Comparison of ENCODE assay signal across 9 cellular contexts in genomic region chr19:41325640-41325946, GRCh38. TPM values are rescaled to one million over a fixed set of nuclear protein-coding genes. Genes with fewer than 3 reads are reported as not detected.
A peak's percentile ranks its signal among the peaks of the same experiment; 100 is the strongest.
DNase-seq lines count a peak whose midpoint lies in the region; ATAC-seq, FAIRE-seq and TF ChIP-seq lines count a peak whose summit lies in the region.
"Had no signal": no experiment of that assay in that cellular context is flagged by ENCODE, and none has a peak within 500 bp of the region (broad histone marks: within the 10 kb centered on the region; RNA-seq: fewer than 3 reads in every experiment).

No MANE protein-coding gene starts in this region.

- H3K4me3 ChIP-seq in CD8-positive, alpha-beta memory T cell (ENCODE audit: low read length) = no peak overlapping the region
- peak overlapping the region; percentile 18 for H3K4me3 ChIP-seq in right cardiac atrium (ENCODE audit: low read length)
- peak overlapping the region; percentile 51 for H3K4me3 ChIP-seq in rectal smooth muscle tissue (ENCODE audit: low read length)

- H3K9me3 Mint-ChIP-seq in CD8-positive, alpha-beta memory T cell = peaks cover 0 to 5% (median 0%) of the 10 kb centered on the region in 5 donors
- H3K9me3 Mint-ChIP-seq in activated B cell treated with CpG ODN at 0.5 μM for 24 hours = no peaks in the 10 kb centered on the region

- CTCF ChIA-PET in CD8-positive, alpha-beta memory T cell (lab: Charles Lee) = no interaction called here
- CTCF ChIA-PET in activated B cell treated with CpG ODN at 0.5 μM for 24 hours (lab: Charles Lee) = interaction anchor here (1.0 kb wide), 1 partner anchor 39 kb away, joined by 3 read pairs; the partner anchor contains the start of gene B9D2

- POLR2A ChIA-PET in CD8-positive, alpha-beta memory T cell (lab: Charles Lee) = interaction anchor here (4.5 kb wide), 1 partner anchor 27 kb away, joined by 54 read pairs; the partner anchor contains the start of gene TGFB1
- POLR2A ChIA-PET in activated B cell treated with CpG ODN at 0.5 μM for 24 hours (lab: Charles Lee) = interaction anchor here (0.6 to 6.2 kb wide), 7 partner anchors 9 to 1094 kb away, joined by 3 to 119 read pairs (median 11); partner anchors contain the start of genes CCDC97 and TGFB1

- H3K27me3 Mint-ChIP-seq in CD8-positive, alpha-beta memory T cell = peaks cover 0 to 7% of the 10 kb centered on the region in 2 donors
- H3K27me3 Mint-ChIP-seq in activated B cell treated with CpG ODN at 0.5 μM for 24 hours = no peaks in the 10 kb centered on the region

- H3K27ac ChIP-seq in CD8-positive, alpha-beta memory T cell (ENCODE audit: low read depth, low read length) = no peak overlapping the region
- peak overlapping the region; percentile 94 for H3K27ac ChIP-seq in right cardiac atrium (ENCODE audit: low read length)
- H3K27ac ChIP-seq in rectal smooth muscle tissue (ENCODE audit: low read depth, low read length) = peak overlapping the region; percentile 79

- H3K36me3 Mint-ChIP-seq in CD8-positive, alpha-beta memory T cell = peaks cover 11 to 68% (median 15%) of the 10 kb centered on the region in 3 donors
- peaks cover 46% of the 10 kb centered on the region for H3K36me3 Mint-ChIP-seq in activated B cell treated with CpG ODN at 0.5 μM for 24 hours (ENCODE audit: low read depth)

- intact Hi-C loops in activated B cell treated with CpG ODN at 0.5 μM for 24 hours (cut with micrococcal nuclease) (no loop called here), right cardiac atrium (cut with DNase I) (no loop called here)

- H3K27ac Mint-ChIP-seq in CD8-positive, alpha-beta memory T cell = peak overlapping the region; percentile 58 to 99 (median 93)
- H3K27ac Mint-ChIP-seq in activated B cell treated with CpG ODN at 0.5 μM for 24 hours = peak overlapping the region; percentile 86

- no peak overlapping the region for H3K9ac ChIP-seq in rectal smooth muscle tissue (ENCODE audit: low read length)

- FAIRE-seq in HTR-8/SVneo (lab: Jason Lieb, UNC) = no peak

- no peak for TF ChIP-seq CTCF in activated B cell treated with CpG ODN at 0.5 μM for 24 hours (IDR thresholded peaks at IDR 0.05)

- H3K9me3 ChIP-seq in CD8-positive, alpha-beta memory T cell (ENCODE audit: low read length) = no peaks in the 10 kb centered on the region
- H3K9me3 ChIP-seq in right cardiac atrium (ENCODE audit: control insufficient read depth, low read length) = no peaks in the 10 kb centered on the region

- no peaks in the 10 kb centered on the region for H3K27me3 ChIP-seq in CD8-positive, alpha-beta memory T cell (ENCODE audit: insufficient read depth, low read length, poor library complexity, severe bottlenecking)
- H3K27me3 ChIP-seq in right cardiac atrium (ENCODE audit: control insufficient read depth, insufficient read depth) (no peaks in the 10 kb centered on the region), rectal smooth muscle tissue (ENCODE audit: control insufficient read depth, insufficient read depth, low read length) (no peaks in the 10 kb centered on the region)

- no peak for DNase-seq in CD8-positive, alpha-beta memory T cell
- DNase-seq in activated B cell treated with CpG ODN at 0.5 μM for 24 hours (no peak), right cardiac atrium (no peak), cortex of kidney (lab: John Stamatoyannopoulos, UW) (no peak), HTR-8/SVneo (ENCODE audit: insufficient read length, low spot score) (no peak), NCI-H146 treated with DMSO at 0.1 percent for 48 hours (lab: John Stamatoyannopoulos, UW; ENCODE audit: unreplicated experiment) (no peak), islet precursor cell (no peak)
- DNase-seq: T-helper 1 cell had no signal

- H3K4me1 ChIP-seq in CD8-positive, alpha-beta memory T cell (ENCODE audit: insufficient read depth, low read length) = peaks cover 55% of the 10 kb centered on the region
- H3K4me1 ChIP-seq in right cardiac atrium (ENCODE audit: control insufficient read depth, insufficient read depth, low read length) (peaks cover 12% of the 10 kb centered on the region), rectal smooth muscle tissue (ENCODE audit: control insufficient read depth, insufficient read depth, low read length) (peaks cover 27% of the 10 kb centered on the region)

- WGBS in right cardiac atrium = 7% methylated on average over 10 of the region's 10 CpGs

- H3K4me1 Mint-ChIP-seq in CD8-positive, alpha-beta memory T cell = peaks cover 55 to 72% (median 56%) of the 10 kb centered on the region in 3 donors
- peaks cover 74% of the 10 kb centered on the region for H3K4me1 Mint-ChIP-seq in activated B cell treated with CpG ODN at 0.5 μM for 24 hours

- H3K36me3 ChIP-seq in CD8-positive, alpha-beta memory T cell (ENCODE audit: insufficient read depth, low read length) = peaks cover 17% of the 10 kb centered on the region
- H3K36me3 ChIP-seq in rectal smooth muscle tissue (ENCODE audit: control insufficient read depth, insufficient read depth, low read length) = peaks cover 3% of the 10 kb centered on the region

- ATAC-seq in activated B cell treated with CpG ODN at 0.5 μM for 24 hours (ENCODE audit: low read depth) (no peak), right cardiac atrium (no peak)

- H3K4me3 Mint-ChIP-seq in CD8-positive, alpha-beta memory T cell = peak overlapping the region in 2 of 7 donors; percentile 55 to 83
- no peak overlapping the region for H3K4me3 Mint-ChIP-seq in activated B cell treated with CpG ODN at 0.5 μM for 24 hours

RNA-seq across cellular contexts. Expression of gene CCDC97, which starts 15.6 kb away (rescaled TPM):
- total RNA-seq in CD8-positive, alpha-beta memory T cell = 10 to 100 TPM; 31.7 to 32.1 TPM
- polyA plus RNA-seq in CD8-positive, alpha-beta memory T cell = 29.7 TPM
- total RNA-seq in activated B cell treated with CpG ODN at 0.5 μM for 24 hours (61.7 and 65.3 TPM in 2 replicates), right cardiac atrium (10 to 100 TPM; 17.9 to 22.2 (median 18.9) TPM)
- polyA plus RNA-seq in right cardiac atrium = 12.2 TPM

RNA-seq across cellular contexts. Expression of gene TGFB1, which starts 28.1 kb away (rescaled TPM):
- total RNA-seq in CD8-positive, alpha-beta memory T cell = 100 to 1,000 TPM; 152 to 161 TPM
- polyA plus RNA-seq in CD8-positive, alpha-beta memory T cell = 104 TPM
- total RNA-seq in activated B cell treated with CpG ODN at 0.5 μM for 24 hours = 80.7 and 88.5 TPM in 2 replicates
- total RNA-seq in right cardiac atrium = 10 to 100 TPM; 27.0 to 39.3 (median 33.3) TPM
- 23.9 TPM for polyA plus RNA-seq in right cardiac atrium

RNA-seq across cellular contexts. Expression of gene B9D2, which starts 38.4 kb away (rescaled TPM):
- 1 to 10 TPM; 8.5 to 9.7 TPM for total RNA-seq in CD8-positive, alpha-beta memory T cell
- polyA plus RNA-seq in CD8-positive, alpha-beta memory T cell = 15.4 TPM
- total RNA-seq in activated B cell treated with CpG ODN at 0.5 μM for 24 hours = 11.7 and 14.2 TPM in 2 replicates
- total RNA-seq in right cardiac atrium = 1 to 10 TPM; 3.3 to 3.8 (median 3.5) TPM
- 5.1 TPM for polyA plus RNA-seq in right cardiac atrium

RNA-seq across cellular contexts. Expression of gene TMEM91, which starts 50.7 kb away (rescaled TPM):
- 1 to 10 TPM; 2.6 to 3.8 TPM for total RNA-seq in CD8-positive, alpha-beta memory T cell
- 3.7 TPM for polyA plus RNA-seq in CD8-positive, alpha-beta memory T cell
- 3.7 and 4.6 TPM in 2 replicates for total RNA-seq in activated B cell treated with CpG ODN at 0.5 μM for 24 hours
- total RNA-seq in right cardiac atrium = 1 to 10 TPM; 4.6 to 6.7 (median 5.8) TPM
- 8.5 TPM for polyA plus RNA-seq in right cardiac atrium
